ENCODE assay signal across 10 cellular contexts in the genomic region with DNA sequence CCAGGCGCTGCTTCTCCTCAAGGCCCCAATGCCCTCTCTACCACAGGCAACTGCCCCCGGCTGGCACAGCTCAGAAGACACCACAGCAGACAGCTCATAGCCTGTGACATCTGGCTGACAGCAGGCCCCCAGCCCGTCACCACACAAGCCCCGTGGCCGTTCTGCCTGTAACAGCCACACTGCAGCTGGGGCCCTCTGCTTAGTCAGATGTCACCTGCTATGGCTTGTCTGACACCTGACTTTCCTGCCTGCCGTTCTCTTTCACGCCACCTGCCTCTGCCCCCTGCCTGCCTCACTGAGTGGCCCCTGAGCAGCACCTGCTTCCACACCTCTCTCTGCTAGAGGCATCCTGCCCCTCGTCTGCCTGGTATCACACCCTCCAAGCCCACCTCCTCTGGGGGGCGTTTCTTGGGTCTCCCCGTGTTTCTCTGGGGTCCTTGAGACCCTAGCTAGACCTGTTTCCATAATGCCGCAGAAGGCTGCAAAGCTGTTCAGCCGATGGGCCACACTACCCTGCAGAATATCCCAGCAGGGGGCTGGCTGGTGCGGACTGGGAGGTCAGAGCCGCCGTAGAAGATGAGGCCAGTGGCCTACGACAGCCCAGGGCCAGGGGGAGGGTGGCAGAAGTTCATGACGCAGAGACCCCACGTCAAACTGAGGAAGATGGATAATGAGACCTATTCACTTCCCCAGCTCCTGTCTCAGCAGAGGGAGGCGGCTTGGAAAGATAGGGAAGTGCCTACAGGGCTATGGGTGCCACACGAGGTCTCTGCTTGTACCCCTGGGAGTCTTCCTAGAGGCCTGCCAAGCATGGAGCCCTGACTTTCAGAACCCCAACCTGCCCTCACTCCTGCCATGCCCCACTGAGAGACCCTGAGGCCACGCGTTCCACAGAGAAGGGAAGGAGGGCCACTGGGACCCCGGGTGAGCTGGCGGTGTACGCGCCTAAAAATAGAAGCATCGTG.
A peak's percentile ranks its signal among the peaks of the same experiment; 100 is the strongest.
DNase-seq lines count a peak whose midpoint lies in the region; ATAC-seq, FAIRE-seq and TF ChIP-seq lines count a peak whose summit lies in the region.
"Had no signal": no experiment of that assay in that cellular context is flagged by ENCODE, and none has a peak within 500 bp of the region (broad histone marks: within the 10 kb centered on the region; RNA-seq: fewer than 3 reads in every experiment).

No MANE protein-coding gene starts in this region.

- FAIRE-seq in HepG2 (lab: Jason Lieb, UNC) (no peak), RCC 7860 (lab: Jason Lieb, UNC) (no peak)
- FAIRE-seq: islet of Langerhans had no signal

- H3K4me1 ChIP-seq in right lobe of liver, result no peaks in the 10 kb centered on the region
- H3K4me1 ChIP-seq in HepG2 (ENCODE audit: insufficient read depth, low read length), result no peaks in the 10 kb centered on the region
- H3K4me1 ChIP-seq in upper lobe of right lung, result no peaks in the 10 kb centered on the region

- H2AFZ ChIP-seq in HepG2 (ENCODE audit: low read length), result no peak overlapping the region
- H2AFZ ChIP-seq: PC-9 had no signal

- POLR2A ChIA-PET in HepG2 (lab: Yijun Ruan, JAX), result no interaction called here

- H3K36me3 ChIP-seq in right lobe of liver, result no peaks in the 10 kb centered on the region
- H3K36me3 ChIP-seq in HepG2 (replicated peaks in 1 of 2; ENCODE audit: control insufficient read depth in 1 of 2, insufficient read depth in 2 of 2, low read length in 2 of 2), result no peaks in the 10 kb centered on the region
- H3K36me3 ChIP-seq in upper lobe of right lung, result no peaks in the 10 kb centered on the region

- intact Hi-C loops in right lobe of liver (cut with DNase I) (no loop called here), HepG2 (cut with micrococcal nuclease; ENCODE audit: unreplicated experiment) (no loop called here), upper lobe of right lung (cut with DNase I) (no loop called here)

- TF ChIP-seq CTCF in right lobe of liver (IDR thresholded peaks at IDR 0.05) (no peak), HepG2 (CRISPR knock-in tag; IDR thresholded peaks at IDR 0.05) (no peak), upper lobe of right lung (IDR thresholded peaks at IDR 0.05) (no peak), GM13976 (IDR thresholded peaks at IDR 0.05; ENCODE audit: borderline replicate concordance, control extremely low read depth, extremely low read depth, insufficient read depth, missing control alignments) (no peak)

- CTCF ChIA-PET in HepG2 (lab: Yijun Ruan, JAX; ENCODE audit: low intra/inter-chr PET ratio, low total read pairs), result no interaction called here

- H3K27me3 ChIP-seq in right lobe of liver (no peaks in the 10 kb centered on the region), HepG2 (ENCODE audit: control insufficient read depth in 1 of 2, insufficient read depth in 2 of 2, low read length in 2 of 2) (no peaks in the 10 kb centered on the region), upper lobe of right lung (no peaks in the 10 kb centered on the region)

- H3K4me3 ChIP-seq in right lobe of liver (no peak overlapping the region), HepG2 (replicated peaks in 1 of 3; ENCODE audit: insufficient read depth in 1 of 3, low read depth in 2 of 3, low read length in 3 of 3) (no peak overlapping the region), upper lobe of right lung (no peak overlapping the region)
- H3K4me3 ChIP-seq: PC-9 had no signal

- H4K20me1 ChIP-seq in HepG2 (ENCODE audit: insufficient read depth, low read length), result no peaks in the 10 kb centered on the region

- DNase-seq in right lobe of liver, result peak in 2 of 3 donors; percentile 39 to 40
- DNase-seq in HepG2 (ENCODE audit: low spot score), result no peak
- DNase-seq in NCI-H524 (lab: John Stamatoyannopoulos, UW), result peak; percentile 53 to 80
- peak; percentile 45 for DNase-seq in islet precursor cell
- peak; percentile 55 for DNase-seq in upper lobe of right lung
- DNase-seq in RCC 7860 (ENCODE audit: low spot score), result no peak
- DNase-seq in GM13976 (ENCODE audit: low spot score), result no peak
- DNase-seq: NCI-H187, PC-9 had no signal

- in situ Hi-C loops in HepG2 (cut with HindIII; ENCODE audit: extremely low pct_ligation_motif_present, low pct_unique_long_range_greater_than_20kb), result no loop called here
- in situ Hi-C loops in GM13976 (cut with MboI; ENCODE audit: low sequenced_read_pairs, unreplicated experiment), result loop anchor here (25.0 kb wide), 1 partner anchor 332 kb away; no protein-coding TSS in a partner anchor

- no TSS peak for BruUV-seq in HepG2 (replicated peaks; lab: Mats Ljungman, UMichigan)

- TF ChIP-seq RAD21 in HepG2 (CRISPR knock-in tag; IDR thresholded peaks at IDR 0.05), result no peak

- TF ChIP-seq POLR2A in right lobe of liver (IDR thresholded peaks at IDR 0.05), result no peak
- TF ChIP-seq POLR2A in HepG2 (IDR thresholded peaks at IDR 0.05; ENCODE audit: insufficient read depth in 1 of 2, low read depth in 2 of 2, low read length in 2 of 2), result no peak

- no peak overlapping the region for H3K27ac ChIP-seq in right lobe of liver
- no peak overlapping the region for H3K27ac ChIP-seq in HepG2 (ENCODE audit: extremely low read length, insufficient read depth, low read length)
- no peak overlapping the region for H3K27ac ChIP-seq in upper lobe of right lung
- H3K27ac ChIP-seq: PC-9 had no signal

- TF ChIP-seq EP300 in HepG2 (IDR thresholded peaks at IDR 0.05; ENCODE audit: low read depth in 2 of 2, low read length in 2 of 2), result no peak
- TF ChIP-seq EP300 in HepG2 (CRISPR knock-in tag; IDR thresholded peaks at IDR 0.05; ENCODE audit: borderline replicate concordance), result no peak

- ATAC-seq in right lobe of liver (peak; percentile 12 to 38 (median 30)), HepG2 (no peak; the same call in 2 of the 3 replicates), upper lobe of right lung (no peak)

- no peak overlapping the region for H3K9ac ChIP-seq in HepG2 (ENCODE audit: insufficient read depth, low read depth, low read length)

- no peaks in the 10 kb centered on the region for H3K9me3 ChIP-seq in right lobe of liver
- H3K9me3 ChIP-seq in HepG2 (ENCODE audit: low read length), result no peaks in the 10 kb centered on the region
- no peaks in the 10 kb centered on the region for H3K9me3 ChIP-seq in upper lobe of right lung

- WGBS in right lobe of liver (ENCODE audit: insufficient coverage, low coverage, low lambda C conversion rate, missing lambda C conversion rate), result 60% methylated on average over 16 of the region's 27 CpGs
- WGBS in HepG2 (ENCODE audit: low lambda C conversion rate), result 60% methylated on average over 19 of the region's 27 CpGs

- H3K4me2 ChIP-seq in HepG2 (ENCODE audit: low read depth, low read length), result no peak overlapping the region
- H3K4me2 ChIP-seq: PC-9 had no signal

- H3K79me2 ChIP-seq in HepG2 (ENCODE audit: insufficient read depth, low read length), result no peaks in the 10 kb centered on the region

TF ChIP-seq in HepG2, 621 proteins besides CTCF, POLR2A, EP300 and RAD21:
- TF ChIP-seq, protein P1, sequence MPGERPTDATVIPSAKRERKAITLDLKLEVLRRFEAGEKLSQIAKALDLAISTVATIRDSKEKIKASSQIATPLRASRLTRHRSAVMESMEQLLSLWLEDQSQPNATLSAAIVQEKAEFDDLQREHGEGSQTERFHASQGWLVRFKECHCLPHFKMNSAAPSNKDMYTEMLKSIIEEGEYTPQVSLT (CRISPR knock-in tag; IDR thresholded peaks at IDR 0.05; ENCODE audit: borderline replicate concordance, low read depth), result no peak
- no peak for TF ChIP-seq HNRNPK (IDR thresholded peaks at IDR 0.05; ENCODE audit: low read depth, low read length, poor library complexity, severe bottlenecking)
- TF ChIP-seq LCORL (IDR thresholded peaks at IDR 0.05), result no peak
- TF ChIP-seq LCORL (CRISPR knock-in tag; IDR thresholded peaks at IDR 0.05), result no peak
- TF ChIP-seq, protein P2, sequence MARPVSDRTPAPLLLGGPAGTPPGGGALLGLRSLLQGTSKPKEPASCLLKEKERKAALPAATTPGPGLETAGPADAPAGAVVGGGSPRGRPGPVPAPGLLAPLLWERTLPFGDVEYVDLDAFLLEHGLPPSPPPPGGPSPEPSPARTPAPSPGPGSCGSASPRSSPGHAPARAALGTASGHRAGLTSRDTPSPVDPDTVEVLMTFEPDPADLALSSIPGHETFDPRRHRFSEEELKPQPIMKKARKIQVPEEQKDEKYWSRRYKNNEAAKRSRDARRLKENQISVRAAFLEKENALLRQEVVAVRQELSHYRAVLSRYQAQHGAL (CRISPR knock-in tag; IDR thresholded peaks at IDR 0.05; ENCODE audit: not compliant biosample characterization), result no peak
- TF ChIP-seq, protein P3, sequence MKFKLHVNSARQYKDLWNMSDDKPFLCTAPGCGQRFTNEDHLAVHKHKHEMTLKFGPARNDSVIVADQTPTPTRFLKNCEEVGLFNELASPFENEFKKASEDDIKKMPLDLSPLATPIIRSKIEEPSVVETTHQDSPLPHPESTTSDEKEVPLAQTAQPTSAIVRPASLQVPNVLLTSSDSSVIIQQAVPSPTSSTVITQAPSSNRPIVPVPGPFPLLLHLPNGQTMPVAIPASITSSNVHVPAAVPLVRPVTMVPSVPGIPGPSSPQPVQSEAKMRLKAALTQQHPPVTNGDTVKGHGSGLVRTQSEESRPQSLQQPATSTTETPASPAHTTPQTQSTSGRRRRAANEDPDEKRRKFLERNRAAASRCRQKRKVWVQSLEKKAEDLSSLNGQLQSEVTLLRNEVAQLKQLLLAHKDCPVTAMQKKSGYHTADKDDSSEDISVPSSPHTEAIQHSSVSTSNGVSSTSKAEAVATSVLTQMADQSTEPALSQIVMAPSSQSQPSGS (CRISPR knock-in tag; IDR thresholded peaks at IDR 0.05), result no peak
- TF ChIP-seq DNMT3B (CRISPR knock-in tag; conservative IDR thresholded peaks at IDR 0.05), result no peak
- TF ChIP-seq, protein P4, sequence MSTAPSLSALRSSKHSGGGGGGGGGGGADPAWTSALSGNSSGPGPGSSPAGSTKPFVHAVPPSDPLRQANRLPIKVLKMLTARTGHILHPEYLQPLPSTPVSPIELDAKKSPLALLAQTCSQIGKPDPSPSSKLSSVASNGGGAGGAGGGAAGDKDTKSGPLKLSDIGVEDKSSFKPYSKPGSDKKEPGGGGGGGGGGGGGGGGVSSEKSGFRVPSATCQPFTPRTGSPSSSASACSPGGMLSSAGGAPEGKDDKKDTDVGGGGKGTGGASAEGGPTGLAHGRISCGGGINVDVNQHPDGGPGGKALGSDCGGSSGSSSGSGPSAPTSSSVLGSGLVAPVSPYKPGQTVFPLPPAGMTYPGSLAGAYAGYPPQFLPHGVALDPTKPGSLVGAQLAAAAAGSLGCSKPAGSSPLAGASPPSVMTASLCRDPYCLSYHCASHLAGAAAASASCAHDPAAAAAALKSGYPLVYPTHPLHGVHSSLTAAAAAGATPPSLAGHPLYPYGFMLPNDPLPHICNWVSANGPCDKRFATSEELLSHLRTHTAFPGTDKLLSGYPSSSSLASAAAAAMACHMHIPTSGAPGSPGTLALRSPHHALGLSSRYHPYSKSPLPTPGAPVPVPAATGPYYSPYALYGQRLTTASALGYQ (CRISPR knock-in tag; IDR thresholded peaks at IDR 0.05), result no peak
- no peak for TF ChIP-seq XRCC5 (optimal IDR thresholded peaks at IDR 0.05; ENCODE audit: low read length)
- TF ChIP-seq PRPF4 (IDR thresholded peaks at IDR 0.05; ENCODE audit: low read depth, low read length, poor library complexity, severe bottlenecking), result no peak
TF ChIP-seq in HepG2: peak in this region for 0.

Comparison
In these comparisons a context has a peak if more than half of its experiments do, and no peak if none do; other contexts are left out.
1. ATAC-seq: peak in right lobe of liver (4 of 4); none in HepG2 (single experiment) and upper lobe of right lung (single experiment).
2. DNase-seq: peak in right lobe of liver (2 of 3), NCI-H524 (2 of 2), islet precursor cell (single experiment) and upper lobe of right lung (single experiment); none in HepG2 (single experiment), RCC 7860 (single experiment) and GM13976 (single experiment).